ENCODE assay signal across 12 cellular contexts in the genomic region with DNA sequence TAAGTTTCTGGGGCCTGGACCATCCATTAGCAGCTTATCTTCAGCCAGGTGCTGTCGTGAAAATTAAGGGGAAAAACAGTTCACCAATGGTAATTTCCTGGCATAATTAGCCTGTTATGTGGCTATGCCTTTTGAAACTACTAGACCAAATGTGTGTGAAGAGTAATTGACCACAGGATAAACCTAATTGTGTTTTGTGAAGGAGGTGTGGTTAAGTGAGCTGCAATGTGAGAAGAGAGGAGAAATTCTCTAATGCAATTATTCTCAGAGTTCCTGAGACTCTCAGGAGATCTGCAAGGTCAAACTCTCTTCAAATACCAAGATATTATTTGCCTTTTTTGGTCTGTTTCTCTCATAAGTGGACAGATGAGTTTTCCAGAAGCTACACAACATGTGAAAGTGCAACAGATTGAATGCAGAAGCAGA. TPM values are rescaled to one million over a fixed set of nuclear protein-coding genes. Genes with fewer than 3 reads are reported as not detected.
DNase-seq lines count a peak whose midpoint lies in the region; ATAC-seq, FAIRE-seq and TF ChIP-seq lines count a peak whose summit lies in the region.
"Had no signal": no experiment of that assay in that cellular context is flagged by ENCODE, and none has a peak within 500 bp of the region (broad histone marks: within the 10 kb centered on the region; RNA-seq: fewer than 3 reads in every experiment).

No MANE protein-coding gene starts in this region.

- no peaks in the 10 kb centered on the region for H3K27me3 Mint-ChIP-seq in CD4-positive, alpha-beta T cell

- no peak for TF ChIP-seq RAD21 in A549 (conservative IDR thresholded peaks at IDR 0.05 in 1 of 2, IDR thresholded peaks at IDR 0.05 in 1 of 2)

- TF ChIP-seq POLR2A in A549 (IDR thresholded peaks at IDR 0.05; ENCODE audit: low read length): no peak
- no peak for TF ChIP-seq POLR2A in stomach (IDR thresholded peaks at IDR 0.05)

- 81% methylated on average over 1 of the region's 1 CpG for WGBS in A549 (ENCODE audit: missing lambda C conversion rate)
- WGBS in stomach, 5 donors: 29 to 65% (median 55%) methylated on average over 1 of the region's 1 CpG

- CTCF ChIA-PET in A549 (lab: Yijun Ruan, JAX): interaction anchor here (0.7 to 7.2 kb wide), 8 partner anchors 11 to 399 kb away, joined by 3 to 44 read pairs (median 3); no protein-coding TSS in a partner anchor
- CTCF ChIA-PET in CD4-positive, alpha-beta T cell (lab: Charles Lee): interaction anchor here (1.1 to 3.6 kb wide), 4 partner anchors 21 to 37 kb away, joined by 3 to 14 read pairs (median 4); no protein-coding TSS in a partner anchor

- H3K9me3 Mint-ChIP-seq in CD4-positive, alpha-beta T cell: peaks cover 2% of the 10 kb centered on the region

- H3K9me3 ChIP-seq in A549 (no peaks in the 10 kb centered on the region), colonic mucosa (no peaks in the 10 kb centered on the region), stomach (no peaks in the 10 kb centered on the region)
- H3K9me3 ChIP-seq in CD4-positive, alpha-beta T cell (ENCODE audit: control insufficient read depth, low read length): no peaks in the 10 kb centered on the region
- H3K9me3 ChIP-seq: BLaER1 treated with 17β-estradiol and CSF1 and Interleukin-3, amounts not matched to agents 10 nM and 100 nM had no signal

- H3K4me1 Mint-ChIP-seq in CD4-positive, alpha-beta T cell (ENCODE audit: low read depth): peaks cover 33% of the 10 kb centered on the region

- TF ChIP-seq EP300 in A549 (IDR thresholded peaks at IDR 0.05) (no peak), stomach (IDR thresholded peaks at IDR 0.05) (no peak)

- ATAC-seq in A549 (no peak), GM18517 (IDR thresholded peaks at IDR 0.05; ENCODE audit: unreplicated experiment) (peak; percentile 22), HG03571 (IDR thresholded peaks at IDR 0.05; ENCODE audit: unreplicated experiment) (peak; percentile 30), HG03135 (IDR thresholded peaks at IDR 0.05; ENCODE audit: unreplicated experiment) (no peak)
- ATAC-seq in CD4-positive, alpha-beta T cell (ENCODE audit: poor library complexity): no peak
- ATAC-seq: activated CD4-positive, CD25-positive, alpha-beta regulatory T cell treated with anti-CD3 and anti-CD28 coated beads, Interleukin-2, amount 50 U/mL, for 24 hours had no signal

- H3K4me2 ChIP-seq in A549: no peak overlapping the region
- H3K4me2 ChIP-seq: BLaER1 treated with 17β-estradiol and CSF1 and Interleukin-3, amounts not matched to agents 10 nM and 100 nM had no signal

- POLR2A ChIA-PET in A549 (lab: Yijun Ruan, JAX): interaction anchor here (1.2 kb wide), 1 partner anchor 69 kb away, joined by 5 read pairs; no protein-coding TSS in a partner anchor
- POLR2A ChIA-PET in CD4-positive, alpha-beta T cell (lab: Charles Lee): interaction anchor here (1.1 kb wide), 1 partner anchor 38 kb away, joined by 4 read pairs; no protein-coding TSS in a partner anchor

- no peak for FAIRE-seq in A549 (lab: Jason Lieb, UNC)

- H3K36me3 ChIP-seq in colonic mucosa (no peaks in the 10 kb centered on the region), stomach (peaks cover 0 to 9% (median 6%) of the 10 kb centered on the region in 4 donors)
- H3K36me3 ChIP-seq: BLaER1 treated with 17β-estradiol and CSF1 and Interleukin-3, amounts not matched to agents 10 nM and 100 nM had no signal

- H3K27me3 ChIP-seq in colonic mucosa (no peaks in the 10 kb centered on the region), stomach (no peaks in the 10 kb centered on the region)
- no peaks in the 10 kb centered on the region for H3K27me3 ChIP-seq in CD4-positive, alpha-beta T cell (ENCODE audit: control insufficient read depth, insufficient read depth, low read length)
- H3K27me3 ChIP-seq: BLaER1 treated with 17β-estradiol and CSF1 and Interleukin-3, amounts not matched to agents 10 nM and 100 nM had no signal

- H3K36me3 Mint-ChIP-seq in CD4-positive, alpha-beta T cell (ENCODE audit: low read depth): peaks cover 6% of the 10 kb centered on the region
- H3K36me3 Mint-ChIP-seq: naive B cell had no signal

- intact Hi-C loops in colonic mucosa (cut with DNase I) (no loop called here), stomach (cut with DNase I; ENCODE audit: low total_unique reads) (no loop called here)
- intact Hi-C loops in CD4-positive, alpha-beta T cell (cut with DNase I, micrococcal nuclease): no loop called here

- H3K4me1 ChIP-seq in A549 (peaks cover 44% of the 10 kb centered on the region), colonic mucosa (no peaks in the 10 kb centered on the region), stomach (peaks cover 0 to 6% (median 0%) of the 10 kb centered on the region in 4 donors)

- peak overlapping the region; percentile 71 to 82 for H3K27ac ChIP-seq in A549
- H3K27ac ChIP-seq in colonic mucosa: no peak overlapping the region
- H3K27ac ChIP-seq in stomach: peak overlapping the region in 2 of 5 donors; percentile 15 to 74
- no peak overlapping the region for H3K27ac ChIP-seq in CD4-positive, alpha-beta T cell (ENCODE audit: low read depth, low read length)
- H3K27ac ChIP-seq: BLaER1 treated with 17β-estradiol and CSF1 and Interleukin-3, amounts not matched to agents 10 nM and 100 nM had no signal

- DNase-seq in A549 (ENCODE audit: low read depth in 1 of 2, low spot score in 1 of 2): no peak
- peak; percentile 36 for DNase-seq in astrocyte of the hippocampus (ENCODE audit: low read depth, low spot score)
- DNase-seq in colonic mucosa: no peak
- DNase-seq in stomach: no peak
- no peak for DNase-seq in CD4-positive, alpha-beta T cell
- DNase-seq: naive B cell, SHP77 had no signal

- H3K9ac ChIP-seq in colonic mucosa (ENCODE audit: low read depth in 2 of 2, low read length in 2 of 2): no peak overlapping the region
- H3K9ac ChIP-seq: BLaER1 treated with 17β-estradiol and CSF1 and Interleukin-3, amounts not matched to agents 10 nM and 100 nM had no signal

- no peak overlapping the region for H3K4me3 Mint-ChIP-seq in CD4-positive, alpha-beta T cell
- H3K4me3 Mint-ChIP-seq: naive B cell had no signal

- H3K27ac Mint-ChIP-seq in CD4-positive, alpha-beta T cell: no peak overlapping the region
- H3K27ac Mint-ChIP-seq: naive B cell had no signal

- H3K4me3 ChIP-seq in A549 (no peak overlapping the region), colonic mucosa (no peak overlapping the region), stomach (no peak overlapping the region)
- H3K4me3 ChIP-seq: BLaER1 treated with 17β-estradiol and CSF1 and Interleukin-3, amounts not matched to agents 10 nM and 100 nM had no signal

- TF ChIP-seq CTCF in A549 (IDR thresholded peaks at IDR 0.05) (no peak), colonic mucosa (IDR thresholded peaks at IDR 0.05) (no peak), stomach (IDR thresholded peaks at IDR 0.05) (no peak)
- TF ChIP-seq CTCF in CD4-positive, alpha-beta T cell (IDR thresholded peaks at IDR 0.05): no peak

TF ChIP-seq in A549, 52 proteins besides CTCF, POLR2A, EP300 and RAD21:
- TF ChIP-seq NPAS2 (CRISPR knock-in tag; IDR thresholded peaks at IDR 0.05; ENCODE audit: borderline replicate concordance): no peak
- TF ChIP-seq RFX5 (IDR thresholded peaks at IDR 0.05): no peak
- TF ChIP-seq, protein P1, sequence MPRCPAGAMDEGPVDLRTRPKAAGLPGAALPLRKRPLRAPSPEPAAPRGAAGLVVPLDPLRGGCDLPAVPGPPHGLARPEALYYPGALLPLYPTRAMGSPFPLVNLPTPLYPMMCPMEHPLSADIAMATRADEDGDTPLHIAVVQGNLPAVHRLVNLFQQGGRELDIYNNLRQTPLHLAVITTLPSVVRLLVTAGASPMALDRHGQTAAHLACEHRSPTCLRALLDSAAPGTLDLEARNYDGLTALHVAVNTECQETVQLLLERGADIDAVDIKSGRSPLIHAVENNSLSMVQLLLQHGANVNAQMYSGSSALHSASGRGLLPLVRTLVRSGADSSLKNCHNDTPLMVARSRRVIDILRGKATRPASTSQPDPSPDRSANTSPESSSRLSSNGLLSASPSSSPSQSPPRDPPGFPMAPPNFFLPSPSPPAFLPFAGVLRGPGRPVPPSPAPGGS (IDR thresholded peaks at IDR 0.05): no peak
- no peak for TF ChIP-seq SMC3 (IDR thresholded peaks at IDR 0.05)
- no peak for TF ChIP-seq BHLHE40 (IDR thresholded peaks at IDR 0.05; ENCODE audit: low read depth, low read length)
- no peak for TF ChIP-seq CBX2 (IDR thresholded peaks at IDR 0.05; ENCODE audit: borderline replicate concordance, low read depth)
- TF ChIP-seq HOXB5 (CRISPR knock-in tag; IDR thresholded peaks at IDR 0.05): no peak
- no peak for TF ChIP-seq EHF (CRISPR knock-in tag; IDR thresholded peaks at IDR 0.05)
- TF ChIP-seq FOXS1 (CRISPR knock-in tag; IDR thresholded peaks at IDR 0.05): no peak
- no peak for TF ChIP-seq RCOR1 (IDR thresholded peaks at IDR 0.05; ENCODE audit: low read depth, low read length)
- TF ChIP-seq, protein P2, sequence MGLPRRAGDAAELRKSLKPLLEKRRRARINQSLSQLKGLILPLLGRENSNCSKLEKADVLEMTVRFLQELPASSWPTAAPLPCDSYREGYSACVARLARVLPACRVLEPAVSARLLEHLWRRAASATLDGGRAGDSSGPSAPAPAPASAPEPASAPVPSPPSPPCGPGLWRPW (IDR thresholded peaks at IDR 0.05): no peak
- no peak for TF ChIP-seq TFCP2L1 (CRISPR knock-in tag; IDR thresholded peaks at IDR 0.05)
- TF ChIP-seq NR3C1 (IDR thresholded peaks at IDR 0.05): no peak

RNA-seq across cellular contexts. Expression of a gene that starts 21.2 kb away (rescaled TPM):
- 114 and 131 TPM in 2 replicates for polyA plus RNA-seq in A549 (2011; rRNA removed)
- 28.2 and 38.5 TPM in 2 replicates for polyA plus RNA-seq in A549 (2012; cell fraction: cytosol; rRNA removed)
- 21.4 and 25.3 TPM in 2 replicates for polyA plus RNA-seq in A549 (2012; cell fraction: nucleus; rRNA removed)
- 19.4 to 30.4 TPM (median 26.3 TPM) in 3 replicates for polyA plus RNA-seq in A549 (2017; fragmentation: RNase III; extraction: RNeasy Plus Mini Kit Qiagen cat#74134 plus additional on column Dnase treatment)
- 76.1 and 95.1 TPM in 2 replicates for polyA minus RNA-seq in A549 (2011; rRNA and poly(A)+ RNA removed)
- 1 to 10 TPM; 3.6 to 8.1 TPM for total RNA-seq in colonic mucosa
- 10 to 100 TPM in 2 of 5 donors, 1 to 10 TPM in 2, not detected in 1; 1.4 to 16.2 (median 9.3) TPM for total RNA-seq in stomach
- 1 to 10 TPM; 2.2 to 6.0 (median 4.7) TPM for polyA plus RNA-seq in stomach
- total RNA-seq in CD4-positive, alpha-beta T cell: 1 to 10 TPM; 1.9 to 2.7 TPM

Comparison
In these comparisons a context has a peak if more than half of its experiments do, and no peak if none do; other contexts are left out.
1. ATAC-seq: peak in GM18517 (single experiment) and HG03571 (single experiment); none in A549 (0 of 2), HG03135 (single experiment) and CD4-positive, alpha-beta T cell (single experiment).
2. H3K27ac ChIP-seq: peak in A549 (2 of 2); none in colonic mucosa (single experiment) and CD4-positive, alpha-beta T cell (single experiment).